Comparison of ENCODE assay signal across 27 cellular contexts in the genomic region with DNA sequence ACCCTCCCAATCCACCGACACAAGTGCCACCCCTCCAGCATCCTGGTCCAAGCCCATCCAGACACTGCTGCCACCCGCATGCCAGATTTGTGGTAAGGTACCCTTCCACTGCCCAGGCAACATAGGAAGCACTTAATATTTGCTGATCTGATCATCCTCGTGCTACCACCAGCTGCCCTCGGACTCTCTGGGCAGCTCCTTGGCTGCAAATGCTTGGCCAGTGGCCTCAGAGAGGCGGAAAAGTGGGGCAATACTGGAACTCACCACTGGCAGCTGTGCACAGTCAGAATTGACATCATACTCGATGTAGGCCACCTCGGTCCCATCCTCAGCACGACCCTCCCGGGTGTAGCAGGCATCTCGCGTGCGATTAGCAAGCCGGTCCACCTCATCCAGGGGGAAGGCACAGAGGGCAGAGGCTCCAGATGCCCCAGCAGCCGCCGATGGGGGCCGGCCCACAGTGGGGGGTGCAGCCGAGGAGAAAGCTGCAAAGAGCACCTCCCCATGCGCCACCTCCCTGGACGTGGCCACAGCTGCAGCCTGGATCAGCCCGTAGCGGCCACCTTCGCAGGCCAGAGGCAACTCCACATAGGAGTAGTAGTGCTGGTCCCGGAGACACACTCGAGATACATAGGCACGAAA. TPM values are rescaled to one million over a fixed set of nuclear protein-coding genes. Genes with fewer than 3 reads are reported as not detected.
DNase-seq lines count a peak whose midpoint lies in the region; ATAC-seq and TF ChIP-seq lines count a peak whose summit lies in the region.
"Had no signal": no experiment of that assay in that cellular context is flagged by ENCODE, and none has a peak within 500 bp of the region (broad histone marks: within the 10 kb centered on the region; RNA-seq: fewer than 3 reads in every experiment).

No MANE protein-coding gene starts in this region.

- H3K36me3 Mint-ChIP-seq in nephron (ENCODE audit: low read depth) = peaks cover 10% of the 10 kb centered on the region
- H3K36me3 Mint-ChIP-seq: naive B cell; stimulated activated memory B cell treated with anti-CD40 and anti-IgM and Interleukin-4, amounts not matched to agents 10 μg/mL and 1 μg/mL and 100 μg/mL, for 72 hours had no signal

- no peaks in the 10 kb centered on the region for H3K27me3 ChIP-seq in aorta (ENCODE audit: control insufficient read depth in 1 of 2, insufficient read depth in 2 of 2, low read length in 1 of 2)
- H3K27me3 ChIP-seq: foreskin keratinocyte, thyroid gland had no signal

- intact Hi-C loops in aorta (cut with DNase I) = no loop called here

- no peak for TF ChIP-seq CTCF in nephron (IDR thresholded peaks at IDR 0.05; ENCODE audit: unreplicated experiment in 3 of 3)

- ATAC-seq in aorta (ENCODE audit: low FRiP score) (no peak), GM19035 (IDR thresholded peaks at IDR 0.05; ENCODE audit: unreplicated experiment) (no peak)
- ATAC-seq: foreskin keratinocyte; Right ventricle myocardium inferior; stimulated activated memory B cell treated with anti-CD40 and anti-IgM and Interleukin-4, amounts not matched to agents 10 μg/mL and 1 μg/mL and 100 μg/mL, for 72 hours had no signal

- H3K36me3 ChIP-seq in aorta (ENCODE audit: control insufficient read depth in 1 of 2, insufficient read depth in 2 of 2, low read length in 1 of 2) = no peaks in the 10 kb centered on the region

- peak overlapping the region in 2 of 3 experiments; percentile 57 to 72 for H3K27ac Mint-ChIP-seq in nephron
- H3K27ac Mint-ChIP-seq: activated B cell treated with CpG ODN at 0.5 μM for 24 hours; stimulated activated memory B cell treated with anti-CD40 and anti-IgM and Interleukin-4, amounts not matched to agents 10 μg/mL and 1 μg/mL and 100 μg/mL, for 72 hours had no signal

- no peaks in the 10 kb centered on the region for H3K9me3 Mint-ChIP-seq in nephron
- H3K9me3 Mint-ChIP-seq: activated B cell treated with CpG ODN at 0.5 μM for 24 hours; naive B cell; stimulated activated memory B cell treated with anti-CD40 and anti-IgM and Interleukin-4, amounts not matched to agents 10 μg/mL and 1 μg/mL and 100 μg/mL, for 72 hours had no signal

- no peaks in the 10 kb centered on the region for H3K4me1 ChIP-seq in aorta (ENCODE audit: control insufficient read depth in 1 of 2, insufficient read depth in 2 of 2, low read length in 2 of 2)

- DNase-seq in fibroblast of gingiva (ENCODE audit: low read depth) (peak; percentile 45), superior temporal gyrus (ENCODE audit: extremely low spot score) (peak; percentile 45), aorta (no peak), NOMO-1 treated with DMSO at 0.1 percent for 48 hours (lab: John Stamatoyannopoulos, UW; ENCODE audit: unreplicated experiment) (no peak), NCI-H1417 treated with DMSO at 0.1 percent for 48 hours (lab: John Stamatoyannopoulos, UW) (no peak)
- DNase-seq: activated B cell treated with CpG ODN at 0.5 μM for 24 hours; activated naive CD4-positive, alpha-beta T cell; activated T-cell treated with anti-CD3 and anti-CD28 coated beads, Interleukin-2, amount 50 U/mL, for 1 hour; amniotic stem cell; foreskin keratinocyte; naive B cell; NCI-H1092; NCI-H2029; NCI-H226; NCI-H774; OCI-M1; stimulated activated CD4-positive, alpha-beta T cell treated with anti-CD3 and anti-CD28 coated beads, Interleukin-1b, Interleukin-23, amount 100 ng/mL, for 48 hours; T1000; thyroid gland had no signal

- H3K4me1 Mint-ChIP-seq in nephron = peaks cover 41% of the 10 kb centered on the region
- H3K4me1 Mint-ChIP-seq: activated B cell treated with CpG ODN at 0.5 μM for 24 hours, naive B cell had no signal

- no peaks in the 10 kb centered on the region for H3K9me3 ChIP-seq in aorta (ENCODE audit: control insufficient read depth, low read length)
- H3K9me3 ChIP-seq: thyroid gland had no signal

- H3K4me3 Mint-ChIP-seq in nephron = no peak overlapping the region
- H3K4me3 Mint-ChIP-seq: activated B cell treated with CpG ODN at 0.5 μM for 24 hours; naive B cell; stimulated activated memory B cell treated with anti-CD40 and anti-IgM and Interleukin-4, amounts not matched to agents 10 μg/mL and 1 μg/mL and 100 μg/mL, for 72 hours had no signal

- no peaks in the 10 kb centered on the region for H3K27me3 Mint-ChIP-seq in nephron (ENCODE audit: low read depth)

- WGBS in aorta, 2 donors = 74 to 77% methylated on average over 24 to 25 of the region's 25 CpGs

- no peak overlapping the region for H3K4me3 ChIP-seq in aorta (ENCODE audit: low read length in 2 of 2)
- H3K4me3 ChIP-seq: thyroid gland had no signal

- H3K27ac ChIP-seq in angular gyrus (ENCODE audit: low read depth, low read length) (peak overlapping the region; percentile 93), aorta (ENCODE audit: low read depth in 1 of 2, low read length in 2 of 2) (no peak overlapping the region)
- H3K27ac ChIP-seq: foreskin keratinocyte had no signal

RNA-seq across cellular contexts. Expression of gene PLXNB1, which starts 6.5 kb away (rescaled TPM):
- 100 to 1,000 TPM in 1 of 2 donors, 10 to 100 TPM in 1; 69.9 to 115 TPM for total RNA-seq in aorta
- polyA plus RNA-seq in aorta = 100 to 1,000 TPM in 1 of 2 donors, 10 to 100 TPM in 1; 26.3 to 235 TPM

RNA-seq across cellular contexts. Expression of gene CCDC51, which starts 16.6 kb away (rescaled TPM):
- 1 to 10 TPM; 6.4 to 6.7 TPM for total RNA-seq in aorta
- polyA plus RNA-seq in aorta = 10 to 100 TPM in 1 of 2 donors, 1 to 10 TPM in 1; 9.5 to 12.7 TPM

RNA-seq across cellular contexts. Expression of gene TMA7, which starts 16.7 kb away (rescaled TPM):
- total RNA-seq in aorta = 100 to 1,000 TPM; 114 to 128 TPM
- 100 to 1,000 TPM; 302 to 686 TPM for polyA plus RNA-seq in aorta

RNA-seq across cellular contexts. Expression of gene ATRIP, which starts 23.2 kb away (rescaled TPM):
- total RNA-seq in aorta = 1 to 10 TPM; 5.0 to 6.3 TPM
- polyA plus RNA-seq in aorta = 1 to 10 TPM; 4.0 to 7.5 TPM

RNA-seq across cellular contexts. Expression of gene FBXW12, which starts 51.3 kb away (rescaled TPM):
- total RNA-seq in aorta = not detected
- polyA plus RNA-seq in aorta = not detected
- total RNA-seq: activated B cell treated with CpG ODN at 0.5 μM for 24 hours, cardiac septum, foreskin keratinocyte, lung microvascular endothelial cell, Right ventricle myocardium inferior, thyroid gland had no signal
- polyA plus RNA-seq: foreskin keratinocyte, keratinocyte had no signal

Comparison
In these comparisons a context has a peak if more than half of its experiments do, and no peak if none do; other contexts are left out.
1. DNase-seq: peak in fibroblast of gingiva (single experiment) and superior temporal gyrus (single experiment); none in aorta (0 of 2), NOMO-1 treated with DMSO at 0.1 percent for 48 hours (single experiment) and NCI-H1417 treated with DMSO at 0.1 percent for 48 hours (single experiment).